ENCODE assay signal across 1 cellular context in the genomic region with DNA sequence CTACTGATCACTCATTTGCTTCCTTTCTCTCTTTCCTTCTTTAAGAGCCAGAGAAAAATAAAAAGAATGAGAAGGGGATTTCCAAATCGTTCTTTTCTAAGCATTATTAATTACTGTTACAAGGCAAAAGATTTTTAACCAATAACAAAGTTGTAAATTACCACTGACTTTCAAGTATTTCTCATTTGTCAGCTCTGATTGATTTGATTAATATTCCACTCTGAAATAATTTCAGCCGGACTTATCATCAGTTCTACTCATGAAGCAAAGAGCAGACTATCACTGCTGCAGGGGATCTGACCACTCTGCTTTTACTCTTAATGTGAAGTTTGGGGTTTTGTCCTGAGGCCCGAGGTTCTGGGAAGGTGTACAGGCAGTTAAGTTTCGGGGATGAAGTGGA.
TF ChIP-seq lines count a peak whose summit lies in the region.

No MANE protein-coding gene starts in this region.

TF ChIP-seq in endothelial cell of umbilical vein, 7 proteins besides CTCF, POLR2A, EP300 and RAD21 (continued from another document):
- TF ChIP-seq, protein P1, sequence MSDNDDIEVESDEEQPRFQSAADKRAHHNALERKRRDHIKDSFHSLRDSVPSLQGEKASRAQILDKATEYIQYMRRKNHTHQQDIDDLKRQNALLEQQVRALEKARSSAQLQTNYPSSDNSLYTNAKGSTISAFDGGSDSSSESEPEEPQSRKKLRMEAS (IDR thresholded peaks at IDR 0.05; ENCODE audit: insufficient read depth, insufficient read length): no peak
- no peak for TF ChIP-seq FOS (IDR thresholded peaks at IDR 0.05; ENCODE audit: borderline replicate concordance, insufficient read depth, low read length)
- no peak for TF ChIP-seq JUN (IDR thresholded peaks at IDR 0.05; ENCODE audit: borderline replicate concordance, insufficient read depth, insufficient read length, low read depth)
- no peak for TF ChIP-seq EZH2 (IDR thresholded peaks at IDR 0.05; ENCODE audit: borderline replicate concordance, low read depth, low read length, severe bottlenecking)
